In genomic region chr17:64505320-64506200, GRCh38 we compare ENCODE assay signal across 1 cellular context.
A peak's percentile ranks its signal among the peaks of the same experiment; 100 is the strongest.
TF ChIP-seq lines count a peak whose summit lies in the region.

No MANE protein-coding gene starts in this region.

TF ChIP-seq in HepG2, 621 proteins besides CTCF, POLR2A, EP300 and RAD21 (continued from another document and continues in another):
- TF ChIP-seq HNF1A (IDR thresholded peaks at IDR 0.05; ENCODE audit: low read depth) (no peak), HNF1A (CRISPR knock-in tag; IDR thresholded peaks at IDR 0.05; ENCODE audit: borderline replicate concordance) (no peak; the same call in 1 of the 2 replicates), LCORL (IDR thresholded peaks at IDR 0.05) (no peak), LCORL (CRISPR knock-in tag; IDR thresholded peaks at IDR 0.05) (no peak), SAFB2 (CRISPR knock-in tag; IDR thresholded peaks at IDR 0.05; ENCODE audit: borderline replicate concordance, low read depth) (peak; percentile 23; the same call in 1 of the 2 replicates), ZNF556 (CRISPR knock-in tag; IDR thresholded peaks at IDR 0.05; ENCODE audit: borderline replicate concordance) (peak; percentile 32; the same call in 1 of the 2 replicates), ZMYM3 (CRISPR knock-in tag; IDR thresholded peaks at IDR 0.05) (no peak), ATF7-NPFF (CRISPR knock-in tag; IDR thresholded peaks at IDR 0.05; ENCODE audit: low read depth) (no peak), FUBP1 (CRISPR knock-in tag; IDR thresholded peaks at IDR 0.05; ENCODE audit: borderline replicate concordance) (0 out of 2 replicates have a peak, but pooled peaks have one; percentile 72), ZNF619 (CRISPR knock-in tag; IDR thresholded peaks at IDR 0.05) (no peak), CBX1 (IDR thresholded peaks at IDR 0.05; ENCODE audit: low read depth) (no peak), MXI1 (IDR thresholded peaks at IDR 0.05; ENCODE audit: borderline replicate concordance, low read depth, low read length) (peak; percentile 72; the same call in 1 of the 3 replicates), ZNF547 (CRISPR knock-in tag; IDR thresholded peaks at IDR 0.05) (peak; percentile 18), REL (CRISPR knock-in tag; conservative IDR thresholded peaks at IDR 0.05) (0 out of 2 replicates have a peak, but pooled peaks have one; percentile 17), ZNF329 (CRISPR knock-in tag; IDR thresholded peaks at IDR 0.05; ENCODE audit: low read depth) (peak; percentile 55; the same call in 1 of the 2 replicates), THRA (CRISPR knock-in tag; IDR thresholded peaks at IDR 0.05; ENCODE audit: borderline replicate concordance) (peak; percentile 29; the same call in 1 of the 2 replicates), FOXK2 (IDR thresholded peaks at IDR 0.05) (0 out of 2 replicates have a peak, but pooled peaks have one; percentile 20), ZFP36L2 (CRISPR knock-in tag; IDR thresholded peaks at IDR 0.05) (0 out of 2 replicates have a peak, but pooled peaks have one; percentile 86), IKZF1 (IDR thresholded peaks at IDR 0.05) (no peak), SIX4 (CRISPR knock-in tag; IDR thresholded peaks at IDR 0.05) (peak; percentile 57; the same call in 1 of the 2 replicates), NFKB2 (CRISPR knock-in tag; IDR thresholded peaks at IDR 0.05; ENCODE audit: borderline replicate concordance) (0 out of 2 replicates have a peak, but pooled peaks have one; percentile 21), ZBTB10 (CRISPR knock-in tag; IDR thresholded peaks at IDR 0.05; ENCODE audit: borderline replicate concordance) (0 out of 2 replicates have a peak, but pooled peaks have one; percentile 51), SRF (IDR thresholded peaks at IDR 0.05; ENCODE audit: low read depth, low read length) (no peak), MTERF4 (CRISPR knock-in tag; IDR thresholded peaks at IDR 0.05) (peak; percentile 46; the same call in 1 of the 2 replicates), ZNF234 (CRISPR knock-in tag; conservative IDR thresholded peaks at IDR 0.05) (peak; percentile 23; the same call in 1 of the 2 replicates), SMAD3 (CRISPR knock-in tag; IDR thresholded peaks at IDR 0.05) (peak; percentile 63; the same call in 1 of the 2 replicates), DZIP1 (CRISPR knock-in tag; IDR thresholded peaks at IDR 0.05) (no peak), ZNF788 (CRISPR knock-in tag; IDR thresholded peaks at IDR 0.05; ENCODE audit: borderline replicate concordance) (no peak; the same call in 1 of the 2 replicates), HOMEZ (CRISPR knock-in tag; IDR thresholded peaks at IDR 0.05; ENCODE audit: low read depth) (no peak; the same call in 1 of the 2 replicates), ZNF607 (CRISPR knock-in tag; IDR thresholded peaks at IDR 0.05; ENCODE audit: borderline replicate concordance) (peak; percentile 69), NR0B2 (CRISPR knock-in tag; IDR thresholded peaks at IDR 0.05) (no peak), ZC3H13 (CRISPR knock-in tag; IDR thresholded peaks at IDR 0.05) (no peak; the same call in 1 of the 2 replicates), ZNF7 (CRISPR knock-in tag; IDR thresholded peaks at IDR 0.05) (no peak), ZBTB25 (CRISPR knock-in tag; IDR thresholded peaks at IDR 0.05) (no peak), ZNF781 (CRISPR knock-in tag; IDR thresholded peaks at IDR 0.05; ENCODE audit: borderline replicate concordance, not compliant biosample characterization) (no peak), ZFP91 (CRISPR knock-in tag; IDR thresholded peaks at IDR 0.05; ENCODE audit: borderline replicate concordance) (peak; percentile 31; the same call in 1 of the 2 replicates), HOXA7 (CRISPR knock-in tag; IDR thresholded peaks at IDR 0.05) (no peak), RNF2 (conservative IDR thresholded peaks at IDR 0.05; ENCODE audit: low read depth) (no peak)
